17 cellular contexts compared by ENCODE assay signal in genomic region chr6:36050947-36051710, GRCh38. TPM values are rescaled to one million over a fixed set of nuclear protein-coding genes. Genes with fewer than 3 reads are reported as not detected.
"Had no signal": no experiment of that assay in that cellular context is flagged by ENCODE, and none has a peak within 500 bp of the region (broad histone marks: within the 10 kb centered on the region; RNA-seq: fewer than 3 reads in every experiment).

No MANE protein-coding gene starts in this region.

- H3K4me3 ChIP-seq: body of pancreas, heart left ventricle, neural progenitor cell, pancreas, skin epidermis, thyroid gland had no signal

- H3K27me3 ChIP-seq: body of pancreas, heart left ventricle, neural progenitor cell, pancreas, thyroid gland had no signal

- H3K36me3 ChIP-seq: neural progenitor cell, pancreas, thyroid gland had no signal

- H3K4me1 ChIP-seq: neural progenitor cell had no signal

- H3K9me3 ChIP-seq: body of pancreas, heart left ventricle, pancreas, thyroid gland had no signal

- ATAC-seq: body of pancreas had no signal

- H3K27ac ChIP-seq: body of pancreas, neural progenitor cell, pancreas had no signal

- DNase-seq: activated B cell treated with CpG ODN at 0.5 μM for 24 hours; activated CD4-positive, alpha-beta T cell treated with anti-CD3 and anti-CD28 coated beads, Interleukin-2, amount 50 U/mL, for 1 hour; activated effector memory CD4-positive, alpha-beta T cell treated with Interleukin-2 at 50 U/mL for 16 hours; activated T-cell treated with anti-CD3 and anti-CD28 coated beads, Interleukin-2, amount 50 U/mL, for 1 hour; body of pancreas; cerebellar nuclear complex; heart left ventricle; islet precursor cell; midbrain; pancreas; retina; stimulated activated CD4-positive, alpha-beta T cell treated with anti-CD3 and anti-CD28 coated beads, Interleukin-4, amount 100 ng/mL, for 4 hours; T-helper 17 cell had no signal

RNA-seq across cellular contexts. Expression of gene SLC26A8, which starts 26.7 kb away (rescaled TPM):
- total RNA-seq: activated B cell treated with CpG ODN at 0.5 μM for 24 hours, body of pancreas, lower leg skin had no signal
